ENCODE assay signal across 21 cellular contexts in the genomic region with DNA sequence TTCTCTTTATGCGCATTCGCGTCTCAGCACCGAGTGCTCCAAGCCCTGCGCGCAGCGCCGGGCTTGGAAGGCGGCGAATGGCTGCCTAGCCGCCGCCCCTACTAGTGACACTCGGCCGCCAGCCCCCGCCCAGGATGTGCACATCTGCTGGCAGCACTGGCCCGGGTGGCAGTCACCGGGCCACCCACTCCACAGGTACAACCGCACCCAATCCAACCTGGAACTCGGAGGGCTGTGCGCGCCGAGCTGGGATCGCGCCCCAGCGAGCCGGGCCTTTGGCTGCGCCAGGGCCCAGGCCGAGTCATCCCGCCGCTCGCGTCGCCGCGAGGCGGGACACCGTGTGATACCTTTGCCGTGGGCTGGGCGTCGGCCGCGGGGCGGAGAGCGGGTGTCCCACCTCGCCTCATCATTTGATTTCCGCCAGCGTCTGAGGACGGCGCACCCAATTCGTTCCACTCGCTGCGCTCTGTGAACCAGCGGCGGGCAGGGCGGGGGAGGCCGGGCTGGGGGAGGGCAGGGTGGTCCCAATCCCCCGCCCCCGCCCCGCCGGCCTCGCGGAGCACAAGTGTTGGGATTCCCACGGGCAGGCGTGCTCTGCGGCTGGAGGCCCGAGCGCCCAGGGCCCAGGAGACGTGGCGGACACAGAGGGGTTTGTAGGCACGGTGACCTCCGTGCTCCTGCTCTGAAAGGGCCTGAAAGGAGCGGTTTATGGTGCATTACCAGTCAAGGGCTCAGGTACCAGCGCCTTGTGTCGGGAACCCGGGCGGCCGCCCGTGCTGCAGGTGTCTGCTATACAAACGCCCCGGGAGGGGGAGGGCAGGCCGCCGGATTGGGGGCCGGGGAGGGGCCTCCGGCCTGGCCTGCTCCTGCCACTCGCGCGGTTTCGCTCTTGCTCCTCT. TPM values are rescaled to one million over a fixed set of nuclear protein-coding genes. Genes with fewer than 3 reads are reported as not detected.
DNase-seq lines count a peak whose midpoint lies in the region; ATAC-seq and TF ChIP-seq lines count a peak whose summit lies in the region.
"Had no signal": no experiment of that assay in that cellular context is flagged by ENCODE, and none has a peak within 500 bp of the region (broad histone marks: within the 10 kb centered on the region; RNA-seq: fewer than 3 reads in every experiment).

No MANE protein-coding gene starts in this region.

- H3K9me3 ChIP-seq in heart left ventricle (no peaks in the 10 kb centered on the region), endodermal cell (ENCODE audit: control insufficient read depth, low read length) (no peaks in the 10 kb centered on the region), Peyer's patch (no peaks in the 10 kb centered on the region)
- H3K9me3 ChIP-seq: breast epithelium had no signal

- TF ChIP-seq CTCF in heart left ventricle (IDR thresholded peaks at IDR 0.05) (no peak), endodermal cell (conservative IDR thresholded peaks at IDR 0.05) (no peak), nephron progenitor cell (IDR thresholded peaks at IDR 0.05) (no peak), Peyer's patch (IDR thresholded peaks at IDR 0.05) (no peak)

- intact Hi-C loops in heart left ventricle (cut with DNase I) (loop anchor here in 1 of 10 donors (5.0 kb wide), 1 partner anchor 133 kb away; no protein-coding TSS in a partner anchor), Right ventricle myocardium inferior (cut with DNase I) (no loop called here)

- peaks cover 36 to 100% (median 66%) of the 10 kb centered on the region in 9 donors for H3K27me3 ChIP-seq in heart left ventricle
- H3K27me3 ChIP-seq in endodermal cell (ENCODE audit: control insufficient read depth, insufficient read depth, low read length, poor library complexity, severe bottlenecking) = peaks cover 100% of the 10 kb centered on the region
- H3K27me3 ChIP-seq in Peyer's patch = peaks cover 0 to 23% of the 10 kb centered on the region in 2 donors

- ATAC-seq in heart left ventricle = no peak
- ATAC-seq in Right ventricle myocardium inferior = no peak
- ATAC-seq in stimulated activated naive CD8-positive, alpha-beta T cell treated with anti-CD3 and anti-CD28 coated beads, Interleukin-15, amount 100 ng/mL, for 72 hours = no peak
- no peak for ATAC-seq in GM18870 (IDR thresholded peaks at IDR 0.05; ENCODE audit: unreplicated experiment)
- ATAC-seq: activated naive CD4-positive, alpha-beta T cell treated with anti-CD3 and anti-CD28 coated beads, Interleukin-2, amount 50 U/mL, for 72 hours; effector memory CD8-positive, alpha-beta T cell had no signal

- H3K4me1 Mint-ChIP-seq in endodermal cell = peaks cover 5% of the 10 kb centered on the region
- H3K4me1 Mint-ChIP-seq in nephron progenitor cell = peaks cover 5% of the 10 kb centered on the region
- peaks cover 12% of the 10 kb centered on the region for H3K4me1 Mint-ChIP-seq in stimulated activated naive CD8-positive, alpha-beta T cell treated with anti-CD3 and anti-CD28 coated beads, Interleukin-15, amount 100 ng/mL, for 72 hours

- no peaks in the 10 kb centered on the region for H3K36me3 Mint-ChIP-seq in endodermal cell (ENCODE audit: low read depth)
- no peaks in the 10 kb centered on the region for H3K36me3 Mint-ChIP-seq in nephron progenitor cell (ENCODE audit: low read depth)
- H3K36me3 Mint-ChIP-seq: CD8-positive, alpha-beta memory T cell had no signal

- H3K4me3 ChIP-seq in heart left ventricle (peak overlapping the region in 10 of 12 donors; percentile 13 to 44 (median 30)), endodermal cell (ENCODE audit: low read length) (peak overlapping the region; percentile 68), Peyer's patch (no peak overlapping the region)
- H3K4me3 ChIP-seq: breast epithelium had no signal

- no peak overlapping the region for H3K27ac Mint-ChIP-seq in endodermal cell
- H3K27ac Mint-ChIP-seq in nephron progenitor cell = no peak overlapping the region
- peak overlapping the region in 1 of 2 donors; percentile 48 for H3K27ac Mint-ChIP-seq in stimulated activated naive CD8-positive, alpha-beta T cell treated with anti-CD3 and anti-CD28 coated beads, Interleukin-15, amount 100 ng/mL, for 72 hours
- H3K27ac Mint-ChIP-seq: CD8-positive, alpha-beta memory T cell; effector memory CD8-positive, alpha-beta T cell had no signal

- H3K4me1 ChIP-seq in heart left ventricle = peaks cover 0 to 20% (median 0%) of the 10 kb centered on the region in 12 donors
- H3K4me1 ChIP-seq in endodermal cell (ENCODE audit: control insufficient read depth, insufficient read depth, low read length) = no peaks in the 10 kb centered on the region
- H3K4me1 ChIP-seq in Peyer's patch = peaks cover 0 to 6% (median 0%) of the 10 kb centered on the region in 4 donors

- H3K9me3 Mint-ChIP-seq in endodermal cell = no peaks in the 10 kb centered on the region
- H3K9me3 Mint-ChIP-seq in nephron progenitor cell = peaks cover 5% of the 10 kb centered on the region
- H3K9me3 Mint-ChIP-seq in stimulated activated naive CD8-positive, alpha-beta T cell treated with anti-CD3 and anti-CD28 coated beads, Interleukin-15, amount 100 ng/mL, for 72 hours = no peaks in the 10 kb centered on the region
- H3K9me3 Mint-ChIP-seq: activated naive CD4-positive, alpha-beta T cell treated with anti-CD3 and anti-CD28 coated beads, Interleukin-2, amount 50 U/mL, for 72 hours; effector memory CD8-positive, alpha-beta T cell had no signal

- WGBS in heart left ventricle, 4 donors = 0 to 4% (median 2%) methylated on average over 36 to 88 of the region's 88 CpGs
- 2 to 3% methylated on average over 34 to 88 of the region's 88 CpGs for WGBS in endodermal cell (ENCODE audit: insufficient coverage in 1 of 2, insufficient read length in 1 of 2), 2 experiments

- no peak overlapping the region for H3K27ac ChIP-seq in heart left ventricle
- no peak overlapping the region for H3K27ac ChIP-seq in endodermal cell (ENCODE audit: low read depth, low read length)
- no peak overlapping the region for H3K27ac ChIP-seq in Peyer's patch
- H3K27ac ChIP-seq: breast epithelium had no signal

- peak overlapping the region; percentile 51 for H3K4me3 Mint-ChIP-seq in endodermal cell
- peak overlapping the region; percentile 69 for H3K4me3 Mint-ChIP-seq in nephron progenitor cell
- H3K4me3 Mint-ChIP-seq in stimulated activated naive CD8-positive, alpha-beta T cell treated with anti-CD3 and anti-CD28 coated beads, Interleukin-15, amount 100 ng/mL, for 72 hours = peak overlapping the region; percentile 5 to 32
- H3K4me3 Mint-ChIP-seq: CD8-positive, alpha-beta memory T cell; effector memory CD8-positive, alpha-beta T cell had no signal

- H3K9ac ChIP-seq in endodermal cell (ENCODE audit: extremely low read depth, low read length, poor library complexity, severe bottlenecking) = no peak overlapping the region

- DNase-seq in heart left ventricle (no peak), Right ventricle myocardium inferior (ENCODE audit: missing footprints) (no peak), endodermal cell (peak; percentile 72), nephron progenitor cell (peak; percentile 45), Peyer's patch (no peak)
- DNase-seq in stimulated activated naive CD8-positive, alpha-beta T cell treated with anti-CD3 and anti-CD28 coated beads, Interleukin-15, amount 100 ng/mL, for 72 hours = no peak
- no peak for DNase-seq in activated effector memory CD4-positive, alpha-beta T cell treated with anti-CD3 and anti-CD28 coated beads, Interleukin-2, amount 50 U/mL, for 16 hours
- DNase-seq: CD8-positive, alpha-beta memory T cell; effector memory CD8-positive, alpha-beta T cell; GF-D8; Karpas-422; midbrain; NCI-H510A; SIG-M5; stimulated activated CD4-positive, alpha-beta T cell treated with anti-CD3 and anti-CD28 coated beads, Interleukin-12 subunit alpha, Interleukin-12 subunit beta, amount 100 ng/mL, for 4 hours; T-helper 9 cell had no signal

- no peaks in the 10 kb centered on the region for H3K36me3 ChIP-seq in heart left ventricle
- H3K36me3 ChIP-seq in endodermal cell (ENCODE audit: control insufficient read depth, insufficient read depth, low read length) = no peaks in the 10 kb centered on the region
- no peaks in the 10 kb centered on the region for H3K36me3 ChIP-seq in Peyer's patch
- H3K36me3 ChIP-seq: breast epithelium had no signal

- H3K27me3 Mint-ChIP-seq in endodermal cell (ENCODE audit: insufficient read depth) (peaks cover 97% of the 10 kb centered on the region), nephron progenitor cell (ENCODE audit: low read depth, poor library complexity) (peaks cover 100% of the 10 kb centered on the region)
- H3K27me3 Mint-ChIP-seq in stimulated activated naive CD8-positive, alpha-beta T cell treated with anti-CD3 and anti-CD28 coated beads, Interleukin-15, amount 100 ng/mL, for 72 hours = peaks cover 97% of the 10 kb centered on the region

- no peak for TF ChIP-seq POLR2A in heart left ventricle (IDR thresholded peaks at IDR 0.05)
- TF ChIP-seq POLR2A in Peyer's patch (IDR thresholded peaks at IDR 0.05) = no peak

RNA-seq across cellular contexts. Expression of gene PTF1A, which starts 17.8 kb away (rescaled TPM):
- total RNA-seq in heart left ventricle = not detected
- not detected for polyA plus RNA-seq in heart left ventricle
- total RNA-seq in Right ventricle myocardium inferior = not detected
- not detected for total RNA-seq in endodermal cell
- polyA plus RNA-seq in endodermal cell (2013, experiment 1 of 2) = 8.0 TPM
- polyA plus RNA-seq in endodermal cell (2013, experiment 2 of 2) = 5.5 TPM
- not detected for total RNA-seq in Peyer's patch
- total RNA-seq: activated naive CD4-positive, alpha-beta T cell treated with anti-CD3 and anti-CD28 coated beads, Interleukin-2, amount 50 U/mL, for 72 hours; breast epithelium; CD8-positive, alpha-beta memory T cell had no signal
- polyA plus RNA-seq: AG04450; CD8-positive, alpha-beta memory T cell; keratinocyte had no signal

Comparison
In these comparisons a context has a peak if more than half of its experiments do, and no peak if none do; other contexts are left out.
1. DNase-seq: peak in endodermal cell (single experiment) and nephron progenitor cell (single experiment); none in heart left ventricle (0 of 5), Right ventricle myocardium inferior (single experiment), stimulated activated naive CD8-positive, alpha-beta T cell treated with anti-CD3 and anti-CD28 coated beads, Interleukin-15, amount 100 ng/mL, for 72 hours (0 of 2), Peyer's patch (0 of 3) and activated effector memory CD4-positive, alpha-beta T cell treated with anti-CD3 and anti-CD28 coated beads, Interleukin-2, amount 50 U/mL, for 16 hours (single experiment).
2. H3K4me3 ChIP-seq: peak in heart left ventricle (10 of 12) and endodermal cell (single experiment); none in Peyer's patch (0 of 4).
3. H3K4me3 Mint-ChIP-seq: peak in every context shown above with its lines; median percentile 69 in nephron progenitor cell; 51 in endodermal cell; 18 in stimulated activated naive CD8-positive, alpha-beta T cell treated with anti-CD3 and anti-CD28 coated beads, Interleukin-15, amount 100 ng/mL, for 72 hours.